In genomic region chr6:46170357-46171289, GRCh38 we compare ENCODE assay signal across 8 cellular contexts. TPM values are rescaled to one million over a fixed set of nuclear protein-coding genes. Genes with fewer than 3 reads are reported as not detected.
DNase-seq lines count a peak whose midpoint lies in the region; ATAC-seq and TF ChIP-seq lines count a peak whose summit lies in the region.

TSS of gene ENPP5 (minus strand) at chr6:46170980. CDS start at chr6:46168262, 2,718 bp downstream.

- H3K9me3 ChIP-seq in mucosa of rectum (ENCODE audit: control insufficient read depth in 2 of 2, low read length in 2 of 2) = no peaks in the 10 kb centered on the region

- TF ChIP-seq CTCF in epithelial cell of proximal tubule (conservative IDR thresholded peaks at IDR 0.05; ENCODE audit: low read depth, low read length) = no peak

- H3K4me3 ChIP-seq in epithelial cell of proximal tubule (ENCODE audit: low read depth, low read length) = peak within 1 kb of the TSS; percentile 92
- H3K4me3 ChIP-seq in mucosa of rectum (ENCODE audit: low read length in 2 of 2) = peak within 1 kb of the TSS; percentile 90 to 93

- DNase-seq in NOMO-1 (lab: John Stamatoyannopoulos, UW; ENCODE audit: unreplicated experiment in 2 of 2) (peak; percentile 28 to 41), NOMO-1 treated with dmso at 0.1 percent for 144 hours (lab: John Stamatoyannopoulos, UW; ENCODE audit: unreplicated experiment) (no peak), NCI-H345 treated with DMSO at 0.1 percent for 48 hours (lab: John Stamatoyannopoulos, UW; ENCODE audit: unreplicated experiment) (peak; percentile 94), activated T-cell treated with anti-CD3 and anti-CD28 coated beads for 1 hour (ENCODE audit: low read depth) (peak; percentile 45), epithelial cell of proximal tubule (ENCODE audit: low read depth) (no peak)
- peak; percentile 59 to 61 for DNase-seq in stimulated activated CD8-positive, alpha-beta memory T cell treated with anti-CD3 and anti-CD28 coated beads, Interleukin-2, amount 100 ng/mL, for 48 hours (ENCODE audit: low read depth in 2 of 2)

- no peaks in the 10 kb centered on the region for H3K36me3 ChIP-seq in mucosa of rectum (ENCODE audit: control insufficient read depth in 2 of 2, insufficient read depth in 2 of 2, low read length in 2 of 2)

- H3K9ac ChIP-seq in mucosa of rectum (ENCODE audit: low read depth in 1 of 2, low read length in 2 of 2) = peak within 1 kb of the TSS; percentile 56 to 76

- peak within 1 kb of the TSS; percentile 23 to 28 for H3K27ac ChIP-seq in mucosa of rectum (ENCODE audit: low read depth in 2 of 2, low read length in 2 of 2)

- peak; percentile 80 for ATAC-seq in HG03066 (IDR thresholded peaks at IDR 0.05; ENCODE audit: low read depth, unreplicated experiment)

- H3K4me1 ChIP-seq in mucosa of rectum (ENCODE audit: control insufficient read depth in 2 of 2, insufficient read depth in 2 of 2, low read length in 2 of 2) = no peaks in the 10 kb centered on the region

- peaks cover 0 to 6% of the 10 kb centered on the region in 2 donors for H3K27me3 ChIP-seq in mucosa of rectum (ENCODE audit: control insufficient read depth in 2 of 2, insufficient read depth in 2 of 2, low read length in 2 of 2)

RNA-seq across cellular contexts. Expression of gene ENPP5, which starts in this region (rescaled TPM):
- 1.5 and 2.5 TPM in 2 replicates for total RNA-seq in epithelial cell of proximal tubule

Comparison
In these comparisons a context has a peak if more than half of its experiments do, and no peak if none do; other contexts are left out.
1. DNase-seq: peak in NOMO-1 (2 of 2), NCI-H345 treated with DMSO at 0.1 percent for 48 hours (single experiment), activated T-cell treated with anti-CD3 and anti-CD28 coated beads for 1 hour (single experiment) and stimulated activated CD8-positive, alpha-beta memory T cell treated with anti-CD3 and anti-CD28 coated beads, Interleukin-2, amount 100 ng/mL, for 48 hours (2 of 2); none in NOMO-1 treated with dmso at 0.1 percent for 144 hours (single experiment) and epithelial cell of proximal tubule (single experiment).